10 cellular contexts compared by ENCODE assay signal in genomic region chrX:153725832-153726285, GRCh38. TPM values are rescaled to one million over a fixed set of nuclear protein-coding genes. Genes with fewer than 3 reads are reported as not detected.
A peak's percentile ranks its signal among the peaks of the same experiment; 100 is the strongest.
DNase-seq lines count a peak whose midpoint lies in the region; ATAC-seq and TF ChIP-seq lines count a peak whose summit lies in the region.
"Had no signal": no experiment of that assay in that cellular context is flagged by ENCODE, and none has a peak within 500 bp of the region (broad histone marks: within the 10 kb centered on the region; RNA-seq: fewer than 3 reads in every experiment).

No MANE protein-coding gene starts in this region.

- peaks cover 24% of the 10 kb centered on the region for H3K36me3 ChIP-seq in KOPT-K1 (ENCODE audit: insufficient read depth, low read length)

- H3K27ac ChIP-seq in AG04450 (ENCODE audit: low read depth, low read length) (no peak overlapping the region), KOPT-K1 (ENCODE audit: low read depth, low read length, poor library complexity, severe bottlenecking) (peak overlapping the region; percentile 87)

- POLR2A ChIA-PET in AG04450 (lab: Yijun Ruan, JAX) = no interaction called here

- H3K27ac Mint-ChIP-seq in central memory CD8-positive, alpha-beta T cell (ENCODE audit: low read depth) = peak overlapping the region; percentile 78
- H3K27ac Mint-ChIP-seq in natural killer cell treated with Interleukin-12 subunit alpha and Interleukin-12 subunit beta and Interleukin-15 and Interleukin-18, amount 100 ng/mL, for 72 hours = no peak overlapping the region

- 0 out of 2 replicates have a peak overlapping the region, but pooled peaks have one; percentile 40 for H3K4me3 ChIP-seq in AG04450 (ENCODE audit: low read depth, low read length)

- H3K4me3 Mint-ChIP-seq in central memory CD8-positive, alpha-beta T cell = peak overlapping the region; percentile 40
- H3K4me3 Mint-ChIP-seq in natural killer cell treated with Interleukin-12 subunit alpha and Interleukin-12 subunit beta and Interleukin-15 and Interleukin-18, amount 100 ng/mL, for 72 hours = peak overlapping the region; percentile 34

- H3K36me3 Mint-ChIP-seq in central memory CD8-positive, alpha-beta T cell (ENCODE audit: insufficient read depth) = peaks cover 14% of the 10 kb centered on the region
- H3K36me3 Mint-ChIP-seq in natural killer cell treated with Interleukin-12 subunit alpha and Interleukin-12 subunit beta and Interleukin-15 and Interleukin-18, amount 100 ng/mL, for 72 hours = peaks cover 4% of the 10 kb centered on the region

- ATAC-seq in central memory CD8-positive, alpha-beta T cell (replicated peaks; ENCODE audit: extremely low read depth, poor library complexity, severe bottlenecking) = no peak
- ATAC-seq in natural killer cell treated with Interleukin-12 subunit alpha and Interleukin-12 subunit beta and Interleukin-15 and Interleukin-18, amount 100 ng/mL, for 72 hours = no peak
- ATAC-seq in HG03342 (IDR thresholded peaks at IDR 0.05; ENCODE audit: unreplicated experiment) = no peak
- ATAC-seq in HG02938 (IDR thresholded peaks at IDR 0.05; ENCODE audit: unreplicated experiment) = no peak
- ATAC-seq in GM18519 (IDR thresholded peaks at IDR 0.05; ENCODE audit: low FRiP score, unreplicated experiment) = no peak

- H3K4me1 Mint-ChIP-seq in central memory CD8-positive, alpha-beta T cell = peaks cover 13% of the 10 kb centered on the region
- H3K4me1 Mint-ChIP-seq in natural killer cell treated with Interleukin-12 subunit alpha and Interleukin-12 subunit beta and Interleukin-15 and Interleukin-18, amount 100 ng/mL, for 72 hours (ENCODE audit: low read depth in 2 of 2) = peaks cover 14 to 23% of the 10 kb centered on the region in 2 donors

- DNase-seq in AG04450 (ENCODE audit: low read depth, low spot score) (no peak), KBM-7 (no peak)
- no peak for DNase-seq in central memory CD8-positive, alpha-beta T cell (ENCODE audit: low spot score in 2 of 2)
- peak; percentile 58 for DNase-seq in natural killer cell treated with Interleukin-12 subunit alpha and Interleukin-12 subunit beta and Interleukin-15 and Interleukin-18, amount 100 ng/mL, for 72 hours (ENCODE audit: low spot score)
- DNase-seq: NCI-H2081 treated with DMSO at 0.1 percent for 48 hours had no signal

- no peak for TF ChIP-seq CTCF in AG04450 (IDR thresholded peaks at IDR 0.05; ENCODE audit: low read depth, low read length)

- H3K27me3 Mint-ChIP-seq in central memory CD8-positive, alpha-beta T cell = no peaks in the 10 kb centered on the region
- H3K27me3 Mint-ChIP-seq in natural killer cell treated with Interleukin-12 subunit alpha and Interleukin-12 subunit beta and Interleukin-15 and Interleukin-18, amount 100 ng/mL, for 72 hours = no peaks in the 10 kb centered on the region

- in situ Hi-C loops in KBM-7 (cut with MboI; ENCODE audit: low pct_unique_long_range_greater_than_20kb, low sequenced_read_pairs) = no loop called here

- H3K9me3 Mint-ChIP-seq in central memory CD8-positive, alpha-beta T cell = no peaks in the 10 kb centered on the region
- no peaks in the 10 kb centered on the region for H3K9me3 Mint-ChIP-seq in natural killer cell treated with Interleukin-12 subunit alpha and Interleukin-12 subunit beta and Interleukin-15 and Interleukin-18, amount 100 ng/mL, for 72 hours

- H3K27me3 ChIP-seq in AG04450 (ENCODE audit: control insufficient read depth, insufficient read depth, low read length) = no peaks in the 10 kb centered on the region

- no peaks in the 10 kb centered on the region for H3K9me3 ChIP-seq in AG04450 (ENCODE audit: control insufficient read depth, insufficient read depth, low read length)
- no peaks in the 10 kb centered on the region for H3K9me3 ChIP-seq in KOPT-K1 (ENCODE audit: insufficient read depth, low read length, poor library complexity, severe bottlenecking)
- H3K9me3 ChIP-seq: HAP-1 had no signal

- CTCF ChIA-PET in AG04450 (lab: Charles Lee) = no interaction called here

RNA-seq across cellular contexts. Expression of gene ABCD1, which starts 1.2 kb away (rescaled TPM):
- polyA plus RNA-seq in AG04450 (2011; rRNA removed) = 4.2 and 5.8 TPM in 2 replicates
- polyA minus RNA-seq in AG04450 (2011; rRNA and poly(A)+ RNA removed) = 7.6 and 9.1 TPM in 2 replicates
- 10 to 100 TPM in 1 of 2 donors, 1 to 10 TPM in 1; 7.4 to 12.2 TPM for total RNA-seq in natural killer cell treated with Interleukin-12 subunit alpha and Interleukin-12 subunit beta and Interleukin-15 and Interleukin-18, amount 100 ng/mL, for 72 hours

RNA-seq across cellular contexts. Expression of gene BCAP31, which starts 1.7 kb away (rescaled TPM):
- polyA plus RNA-seq in AG04450 (2011; rRNA removed) = 108 and 114 TPM in 2 replicates
- 69.0 and 80.9 TPM in 2 replicates for polyA minus RNA-seq in AG04450 (2011; rRNA and poly(A)+ RNA removed)
- 100 to 1,000 TPM; 156 to 159 TPM for total RNA-seq in natural killer cell treated with Interleukin-12 subunit alpha and Interleukin-12 subunit beta and Interleukin-15 and Interleukin-18, amount 100 ng/mL, for 72 hours

RNA-seq across cellular contexts. Expression of gene SLC6A8, which starts 38.1 kb away (rescaled TPM):
- polyA plus RNA-seq in AG04450 (2011; rRNA removed) = 6.9 and 12.3 TPM in 2 replicates
- polyA minus RNA-seq in AG04450 (2011; rRNA and poly(A)+ RNA removed) = 18.4 and 30.5 TPM in 2 replicates
- 1 to 10 TPM; 2.3 to 4.1 TPM for total RNA-seq in natural killer cell treated with Interleukin-12 subunit alpha and Interleukin-12 subunit beta and Interleukin-15 and Interleukin-18, amount 100 ng/mL, for 72 hours

RNA-seq across cellular contexts. Expression of gene PLXNB3, which starts 38.2 kb away (rescaled TPM):
- polyA plus RNA-seq in AG04450 (2011; rRNA removed) = 4.6 and 5.5 TPM in 2 replicates
- 4.8 and 6.8 TPM in 2 replicates for polyA minus RNA-seq in AG04450 (2011; rRNA and poly(A)+ RNA removed)
- 1 to 10 TPM in 1 of 2 donors, under 1 TPM in 1; 0.48 to 2.4 TPM for total RNA-seq in natural killer cell treated with Interleukin-12 subunit alpha and Interleukin-12 subunit beta and Interleukin-15 and Interleukin-18, amount 100 ng/mL, for 72 hours

RNA-seq across cellular contexts. Expression of gene PNCK, which starts 52.2 kb away (rescaled TPM):
- polyA plus RNA-seq in AG04450 (2011; rRNA removed) = 0.17 TPM in 1 of 2 replicates, not detected in the other
- not detected in 2 replicates for polyA minus RNA-seq in AG04450 (2011; rRNA and poly(A)+ RNA removed)
- not detected for total RNA-seq in natural killer cell treated with Interleukin-12 subunit alpha and Interleukin-12 subunit beta and Interleukin-15 and Interleukin-18, amount 100 ng/mL, for 72 hours
